ENCODE assay signal across 9 cellular contexts in the genomic region with DNA sequence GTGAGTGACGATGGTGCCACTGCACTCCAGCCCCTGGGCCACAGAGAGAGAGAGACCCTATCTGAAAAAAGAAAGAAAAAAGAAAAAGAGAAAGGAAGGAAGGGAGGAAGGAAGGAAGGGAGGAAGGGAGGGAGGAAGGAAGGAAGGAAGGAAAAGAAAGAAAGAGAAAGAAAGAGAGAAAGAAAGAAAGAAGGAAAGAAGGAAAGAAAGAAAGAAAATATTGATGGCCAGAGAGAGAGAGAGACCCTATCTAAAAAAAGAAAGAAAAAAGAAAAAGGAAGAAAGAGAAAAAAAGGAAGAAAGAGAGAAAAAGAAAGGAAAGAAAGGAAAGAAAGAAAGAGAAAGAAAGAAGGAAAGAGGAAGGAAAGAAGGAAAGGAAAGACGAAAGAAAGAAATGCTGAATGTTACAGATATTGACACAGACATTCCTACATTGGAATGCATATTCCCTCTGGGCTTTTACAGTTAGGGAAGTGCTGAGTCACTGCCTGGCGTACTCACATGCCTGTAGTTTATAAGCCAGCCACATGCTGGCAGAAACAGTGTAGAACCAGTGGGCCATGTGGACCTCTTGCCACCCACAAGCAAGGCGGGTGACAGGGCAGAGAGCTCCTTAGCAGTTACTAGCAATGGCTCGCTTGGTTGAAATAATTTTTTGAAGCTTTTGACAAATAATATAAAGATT. TPM values are rescaled to one million over a fixed set of nuclear protein-coding genes. Genes with fewer than 3 reads are reported as not detected.
A peak's percentile ranks its signal among the peaks of the same experiment; 100 is the strongest.
DNase-seq lines count a peak whose midpoint lies in the region; ATAC-seq, FAIRE-seq and TF ChIP-seq lines count a peak whose summit lies in the region.
"Had no signal": no experiment of that assay in that cellular context is flagged by ENCODE, and none has a peak within 500 bp of the region (broad histone marks: within the 10 kb centered on the region; RNA-seq: fewer than 3 reads in every experiment).

No MANE protein-coding gene starts in this region.

- H3K4me1 ChIP-seq in fibroblast of lung (ENCODE audit: control insufficient read depth, extremely low read depth, insufficient read depth, low read length): peaks cover 3% of the 10 kb centered on the region
- no peaks in the 10 kb centered on the region for H3K4me1 ChIP-seq in prostate gland (replicated peaks)
- peaks cover 12% of the 10 kb centered on the region for H3K4me1 ChIP-seq in CD8-positive, alpha-beta memory T cell (ENCODE audit: insufficient read depth, low read length)

- no peak for ATAC-seq in GM21786 (IDR thresholded peaks at IDR 0.05; ENCODE audit: unreplicated experiment)

- H3K36me3 Mint-ChIP-seq in nephron progenitor cell (ENCODE audit: low read depth): peaks cover 5% of the 10 kb centered on the region
- peaks cover 0 to 15% (median 0%) of the 10 kb centered on the region in 3 donors for H3K36me3 Mint-ChIP-seq in CD8-positive, alpha-beta memory T cell

- no peak overlapping the region for H3K27ac Mint-ChIP-seq in nephron progenitor cell
- H3K27ac Mint-ChIP-seq in CD8-positive, alpha-beta memory T cell: peak overlapping the region in 1 of 8 donors; percentile 51
- H3K27ac Mint-ChIP-seq: memory B cell had no signal

- H3K36me3 ChIP-seq in fibroblast of lung (ENCODE audit: control insufficient read depth, insufficient read depth, low read length) (no peaks in the 10 kb centered on the region), prostate gland (no peaks in the 10 kb centered on the region)
- H3K36me3 ChIP-seq in CD8-positive, alpha-beta memory T cell (ENCODE audit: insufficient read depth, low read length): no peaks in the 10 kb centered on the region

- H2AFZ ChIP-seq in fibroblast of lung (ENCODE audit: low read length): no peak overlapping the region

- POLR2A ChIA-PET in CD8-positive, alpha-beta memory T cell (lab: Charles Lee): no interaction called here

- CTCF ChIA-PET in CD8-positive, alpha-beta memory T cell (lab: Charles Lee): no interaction called here

- no peak overlapping the region for H3K4me3 Mint-ChIP-seq in nephron progenitor cell
- H3K4me3 Mint-ChIP-seq in CD8-positive, alpha-beta memory T cell: no peak overlapping the region
- H3K4me3 Mint-ChIP-seq: memory B cell had no signal

- no peak overlapping the region for H3K9ac ChIP-seq in fibroblast of lung (ENCODE audit: insufficient read depth, low read length)

- peak; percentile 97 for DNase-seq in ELR (ENCODE audit: low read depth)
- DNase-seq in RCC 7860 (ENCODE audit: low spot score): peak; percentile 88
- DNase-seq in fibroblast of lung (ENCODE audit: low read depth in 2 of 2): peak; percentile 70 to 86
- peak; percentile 17 for DNase-seq in prostate gland (ENCODE audit: low spot score)
- DNase-seq in GM13977 (ENCODE audit: low spot score): no peak
- DNase-seq in nephron progenitor cell: no peak
- no peak for DNase-seq in CD8-positive, alpha-beta memory T cell

- H3K27me3 ChIP-seq in fibroblast of lung (ENCODE audit: control insufficient read depth, insufficient read depth, low read length): no peaks in the 10 kb centered on the region
- H3K27me3 ChIP-seq in prostate gland (replicated peaks; ENCODE audit: insufficient read depth): no peaks in the 10 kb centered on the region
- H3K27me3 ChIP-seq in CD8-positive, alpha-beta memory T cell (ENCODE audit: insufficient read depth, low read length, poor library complexity, severe bottlenecking): no peaks in the 10 kb centered on the region

- H3K4me3 ChIP-seq in fibroblast of lung (replicated peaks in 1 of 4; ENCODE audit: control extremely low read depth in 1 of 4, insufficient read depth in 1 of 4, low read depth in 3 of 4, low read length in 4 of 4) (no peak overlapping the region), prostate gland (no peak overlapping the region)
- H3K4me3 ChIP-seq in CD8-positive, alpha-beta memory T cell (ENCODE audit: low read length): no peak overlapping the region

- H3K9me3 ChIP-seq in fibroblast of lung (ENCODE audit: control insufficient read depth, insufficient read depth, low read depth, low read length) (no peaks in the 10 kb centered on the region), prostate gland (no peaks in the 10 kb centered on the region)
- no peaks in the 10 kb centered on the region for H3K9me3 ChIP-seq in CD8-positive, alpha-beta memory T cell (ENCODE audit: low read length)

- TF ChIP-seq POLR2A in prostate gland (IDR thresholded peaks at IDR 0.05): no peak

- peaks cover 45% of the 10 kb centered on the region for H3K9me3 Mint-ChIP-seq in nephron progenitor cell
- peaks cover 1 to 9% (median 8%) of the 10 kb centered on the region in 5 donors for H3K9me3 Mint-ChIP-seq in CD8-positive, alpha-beta memory T cell

- intact Hi-C loops in prostate gland (cut with DNase I): no loop called here

- H3K27me3 Mint-ChIP-seq in nephron progenitor cell (ENCODE audit: low read depth, poor library complexity): no peaks in the 10 kb centered on the region
- peaks cover 0 to 10% of the 10 kb centered on the region in 2 donors for H3K27me3 Mint-ChIP-seq in CD8-positive, alpha-beta memory T cell

- no peak for TF ChIP-seq CTCF in fibroblast of lung (conservative IDR thresholded peaks at IDR 0.05 in 1 of 2, IDR thresholded peaks at IDR 0.05 in 1 of 2; ENCODE audit: low read depth in 1 of 2, low read length in 2 of 2)
- TF ChIP-seq CTCF in prostate gland (IDR thresholded peaks at IDR 0.05): no peak
- TF ChIP-seq CTCF in GM13977 (IDR thresholded peaks at IDR 0.05; ENCODE audit: extremely low read depth, insufficient read depth, missing control alignments): no peak
- no peak for TF ChIP-seq CTCF in nephron progenitor cell (IDR thresholded peaks at IDR 0.05)

- peak; percentile 85 for FAIRE-seq in RCC 7860 (lab: Jason Lieb, UNC)

- H3K27ac ChIP-seq in fibroblast of lung (ENCODE audit: insufficient read depth, low read length) (peak overlapping the region; percentile 1), prostate gland (no peak overlapping the region)
- H3K27ac ChIP-seq in CD8-positive, alpha-beta memory T cell (ENCODE audit: low read depth, low read length): no peak overlapping the region

- no peak overlapping the region for H3K4me2 ChIP-seq in fibroblast of lung (ENCODE audit: extremely low read depth, insufficient read depth, low read length)

- WGBS in prostate gland: 43% methylated on average over 5 of the region's 5 CpGs

- peaks cover 21% of the 10 kb centered on the region for H3K4me1 Mint-ChIP-seq in nephron progenitor cell
- H3K4me1 Mint-ChIP-seq in CD8-positive, alpha-beta memory T cell: peaks cover 5 to 12% (median 7%) of the 10 kb centered on the region in 3 donors

- no peaks in the 10 kb centered on the region for H4K20me1 ChIP-seq in fibroblast of lung (ENCODE audit: control insufficient read depth, extremely low read depth, insufficient read depth, low read length)

- in situ Hi-C loops in GM13977 (cut with MboI; ENCODE audit: low pct_unique_long_range_greater_than_20kb, low sequenced_read_pairs, unreplicated experiment): no loop called here

- no peaks in the 10 kb centered on the region for H3K79me2 ChIP-seq in fibroblast of lung (ENCODE audit: control insufficient read depth, insufficient read depth, low read length)

RNA-seq across cellular contexts. Expression of gene SLC46A3, which starts 34.6 kb away (rescaled TPM):
- total RNA-seq in fibroblast of lung (4.6 and 6.4 TPM in 2 replicates), prostate gland (10 to 100 TPM in 1 of 2 donors, 1 to 10 TPM in 1; 8.2 to 16.8 TPM)
- polyA plus RNA-seq in fibroblast of lung: 1.5 and 2.6 TPM in 2 replicates
- polyA plus RNA-seq in fibroblast of lung (2012): 0.76 and 1.0 TPM in 2 replicates
- polyA minus RNA-seq in fibroblast of lung (ENCODE audit: low replicate concordance): 0.30 and 1.0 TPM in 2 replicates
- total RNA-seq in CD8-positive, alpha-beta memory T cell: 1 to 10 TPM; 4.9 to 5.1 TPM
- 24.9 TPM for polyA plus RNA-seq in CD8-positive, alpha-beta memory T cell

Comparison
In these comparisons a context has a peak if more than half of its experiments do, and no peak if none do; other contexts are left out.
1. DNase-seq: peak in ELR (single experiment), RCC 7860 (single experiment), fibroblast of lung (2 of 2) and prostate gland (single experiment); none in GM13977 (single experiment), nephron progenitor cell (single experiment) and CD8-positive, alpha-beta memory T cell (0 of 5).